Comparison of ENCODE assay signal across 26 cellular contexts in genomic region chr6:132758689-132759088, GRCh38. TPM values are rescaled to one million over a fixed set of nuclear protein-coding genes. Genes with fewer than 3 reads are reported as not detected.
A peak's percentile ranks its signal among the peaks of the same experiment; 100 is the strongest.
DNase-seq lines count a peak whose midpoint lies in the region; ATAC-seq, FAIRE-seq and TF ChIP-seq lines count a peak whose summit lies in the region.
"Had no signal": no experiment of that assay in that cellular context is flagged by ENCODE, and none has a peak within 500 bp of the region (broad histone marks: within the 10 kb centered on the region; RNA-seq: fewer than 3 reads in every experiment).

No MANE protein-coding gene starts in this region.

- WGBS in HepG2 (ENCODE audit: low lambda C conversion rate) = 46% methylated on average over 2 of the region's 2 CpGs
- WGBS in right lobe of liver (ENCODE audit: insufficient coverage, low coverage, low lambda C conversion rate, missing lambda C conversion rate) = 100% methylated on average over 2 of the region's 2 CpGs
- no CpG with 5 or more reads among the region's 2 CpGs for WGBS in trophoblast cell (ENCODE audit: extremely low coverage, insufficient coverage, insufficient read length)

- no peak for TF ChIP-seq RAD21 in HepG2 (CRISPR knock-in tag; IDR thresholded peaks at IDR 0.05)

- H2BK120ac ChIP-seq in trophoblast cell (ENCODE audit: insufficient read depth, low read length, poor library complexity) = no peak overlapping the region

- H3K79me1 ChIP-seq in trophoblast cell (ENCODE audit: low read length) = no peaks in the 10 kb centered on the region

- H3K4me1 ChIP-seq in HepG2 (ENCODE audit: insufficient read depth, low read length) (no peaks in the 10 kb centered on the region), right lobe of liver (peaks cover 0 to 6% (median 0%) of the 10 kb centered on the region in 4 donors), trophoblast cell (ENCODE audit: control insufficient read depth in 1 of 2, insufficient read depth in 2 of 2, low read length in 2 of 2) (no peaks in the 10 kb centered on the region)

- H3K27ac ChIP-seq in HepG2 (ENCODE audit: extremely low read length, insufficient read depth, low read length) (no peak overlapping the region), right lobe of liver (no peak overlapping the region), SU-DHL-6 (ENCODE audit: low read depth, low read length) (peak overlapping the region; percentile 76), trophoblast cell (ENCODE audit: low read depth, low read length) (no peak overlapping the region)
- H3K27ac ChIP-seq: 22Rv1, GM23248 had no signal

- in situ Hi-C loops in HepG2 (cut with HindIII; ENCODE audit: extremely low pct_ligation_motif_present, low pct_unique_long_range_greater_than_20kb) = no loop called here

- H2AK5ac ChIP-seq in trophoblast cell (ENCODE audit: low read length) = no peak overlapping the region

- no peaks in the 10 kb centered on the region for H3K79me2 ChIP-seq in HepG2 (ENCODE audit: insufficient read depth, low read length)
- H3K79me2 ChIP-seq in SU-DHL-6 (ENCODE audit: insufficient read depth, low read length) = peaks cover 11% of the 10 kb centered on the region; the same call in 1 of the 2 replicates
- no peaks in the 10 kb centered on the region for H3K79me2 ChIP-seq in trophoblast cell (ENCODE audit: control insufficient read depth, insufficient read depth, low read length, poor library complexity)

- TF ChIP-seq POLR2A in HepG2 (IDR thresholded peaks at IDR 0.05; ENCODE audit: insufficient read depth in 1 of 2, low read depth in 2 of 2, low read length in 2 of 2) (no peak), right lobe of liver (IDR thresholded peaks at IDR 0.05) (no peak)

- H3K4ac ChIP-seq in trophoblast cell (ENCODE audit: low read depth, low read length) = no peak overlapping the region

- no peak overlapping the region for H3K4me3 ChIP-seq in HepG2 (replicated peaks in 1 of 3; ENCODE audit: insufficient read depth in 1 of 3, low read depth in 2 of 3, low read length in 3 of 3)
- no peak overlapping the region for H3K4me3 ChIP-seq in right lobe of liver
- peak overlapping the region; percentile 39 for H3K4me3 ChIP-seq in SU-DHL-6 (ENCODE audit: insufficient read depth, low read length, poor library complexity, severe bottlenecking)
- H3K4me3 ChIP-seq in trophoblast cell (ENCODE audit: low read depth, low read length) = no peak overlapping the region
- H3K4me3 ChIP-seq: GM23248 had no signal

- H3K9ac ChIP-seq in HepG2 (ENCODE audit: insufficient read depth, low read depth, low read length) (no peak overlapping the region), SU-DHL-6 (ENCODE audit: low read length) (no peak overlapping the region; the same call in 1 of the 2 replicates), trophoblast cell (ENCODE audit: low read length) (peak overlapping the region; percentile 4)
- H3K9ac ChIP-seq: GM23248, SK-N-SH had no signal

- TF ChIP-seq EP300 in HepG2 (IDR thresholded peaks at IDR 0.05; ENCODE audit: low read depth in 2 of 2, low read length in 2 of 2) (no peak), HepG2 (CRISPR knock-in tag; IDR thresholded peaks at IDR 0.05; ENCODE audit: borderline replicate concordance) (no peak)

- no peak overlapping the region for H3K4me2 ChIP-seq in HepG2 (ENCODE audit: low read depth, low read length)
- H3K4me2 ChIP-seq in SU-DHL-6 (ENCODE audit: low read depth, low read length, poor library complexity, severe bottlenecking) = peak overlapping the region; percentile 76
- no peak overlapping the region for H3K4me2 ChIP-seq in trophoblast cell (ENCODE audit: low read length)
- H3K4me2 ChIP-seq: SK-N-SH had no signal

- no peaks in the 10 kb centered on the region for H3K9me2 ChIP-seq in SU-DHL-6 (replicated peaks; ENCODE audit: insufficient read depth, low read length)
- H3K9me2 ChIP-seq: SK-N-SH had no signal

- H3K23ac ChIP-seq in trophoblast cell (ENCODE audit: low read length) = no peak overlapping the region

- DNase-seq in HepG2 (ENCODE audit: low spot score) = no peak
- DNase-seq in right lobe of liver = no peak
- DNase-seq in trophoblast cell = peak; percentile 76 to 83
- DNase-seq in SKM-1 (lab: John Stamatoyannopoulos, UW; ENCODE audit: unreplicated experiment) = no peak
- DNase-seq in NK-92 (lab: John Stamatoyannopoulos, UW; ENCODE audit: unreplicated experiment) = no peak
- DNase-seq in OCI-M2 (lab: John Stamatoyannopoulos, UW; ENCODE audit: unreplicated experiment) = no peak
- DNase-seq: CD4-positive, alpha-beta T cell; DMS53; GDM1; GM23248; H7; KBM-7; NCI-H1048; NCI-H1417; NCI-H1694; NCI-H2029 treated with DMSO at 0.1 percent for 48 hours; NCI-H446 treated with DMSO at 0.1 percent for 48 hours; NCI-H526; NCI-H82; SIG-M5; SK-N-SH; T-cell had no signal

- no peak overlapping the region for H3K18ac ChIP-seq in trophoblast cell (ENCODE audit: low read length)

- H2BK5ac ChIP-seq in trophoblast cell (ENCODE audit: low read depth, low read length, poor library complexity) = no peak overlapping the region

- H2BK12ac ChIP-seq in trophoblast cell (ENCODE audit: low read length) = no peak overlapping the region

- H3K36me3 ChIP-seq in HepG2 (replicated peaks in 1 of 2; ENCODE audit: control insufficient read depth in 1 of 2, insufficient read depth in 2 of 2, low read length in 2 of 2) = no peaks in the 10 kb centered on the region
- H3K36me3 ChIP-seq in right lobe of liver = no peaks in the 10 kb centered on the region
- 0 out of 2 replicates have a peak, but pooled peaks cover 2% of the 10 kb centered on the region for H3K36me3 ChIP-seq in SU-DHL-6 (ENCODE audit: low read length)
- no peaks in the 10 kb centered on the region for H3K36me3 ChIP-seq in trophoblast cell (ENCODE audit: control insufficient read depth in 1 of 2, insufficient read depth in 2 of 2, low read length in 2 of 2)

- H3K27me3 ChIP-seq in HepG2 (ENCODE audit: control insufficient read depth in 1 of 2, insufficient read depth in 2 of 2, low read length in 2 of 2) (no peaks in the 10 kb centered on the region), right lobe of liver (no peaks in the 10 kb centered on the region), SU-DHL-6 (ENCODE audit: low read length) (no peaks in the 10 kb centered on the region), trophoblast cell (ENCODE audit: insufficient read depth, low read length) (no peaks in the 10 kb centered on the region)

- H3K14ac ChIP-seq in trophoblast cell (ENCODE audit: low read length) = no peak overlapping the region

- H4K20me1 ChIP-seq in HepG2 (ENCODE audit: insufficient read depth, low read length) (no peaks in the 10 kb centered on the region), SU-DHL-6 (ENCODE audit: low read depth, low read length) (no peaks in the 10 kb centered on the region)

- ATAC-seq in HepG2 (no peak), right lobe of liver (no peak)
- ATAC-seq: T-cell had no signal

- no TSS peak for BruUV-seq in HepG2 (replicated peaks; lab: Mats Ljungman, UMichigan)

- H3K9me3 ChIP-seq in HepG2 (ENCODE audit: low read length) (no peaks in the 10 kb centered on the region), right lobe of liver (no peaks in the 10 kb centered on the region), SU-DHL-6 (ENCODE audit: insufficient read depth, low read length) (no peaks in the 10 kb centered on the region), trophoblast cell (ENCODE audit: insufficient read depth, low read depth, low read length) (no peaks in the 10 kb centered on the region)
- H3K9me3 ChIP-seq: SK-N-SH had no signal

- H4K91ac ChIP-seq in trophoblast cell (ENCODE audit: low read depth, low read length) = no peak overlapping the region

- H2AFZ ChIP-seq in HepG2 (ENCODE audit: low read length) (peak overlapping the region; percentile 29), SU-DHL-6 (ENCODE audit: low read depth, low read length, severe bottlenecking) (peak overlapping the region; percentile 62), trophoblast cell (ENCODE audit: insufficient read depth, low read length, poor library complexity) (no peak overlapping the region)
- H2AFZ ChIP-seq: GM23248 had no signal

- CTCF ChIA-PET in HepG2 (lab: Yijun Ruan, JAX; ENCODE audit: low intra/inter-chr PET ratio, low total read pairs) = no interaction called here

- H4K8ac ChIP-seq in trophoblast cell (ENCODE audit: low read depth, low read length) = no peak overlapping the region

- POLR2A ChIA-PET in HepG2 (lab: Yijun Ruan, JAX) = no interaction called here

- TF ChIP-seq CTCF in HepG2 (CRISPR knock-in tag; IDR thresholded peaks at IDR 0.05) = no peak
- TF ChIP-seq CTCF in right lobe of liver (IDR thresholded peaks at IDR 0.05) = no peak
- TF ChIP-seq CTCF in SU-DHL-6 (IDR thresholded peaks at IDR 0.05; ENCODE audit: insufficient read depth, low read length, poor library complexity, severe bottlenecking) = no peak

- no peak overlapping the region for H4K12ac ChIP-seq in trophoblast cell (ENCODE audit: low read depth, low read length)

- intact Hi-C loops in HepG2 (cut with micrococcal nuclease; ENCODE audit: unreplicated experiment) = no loop called here
- intact Hi-C loops in right lobe of liver (cut with DNase I) = no loop called here

- FAIRE-seq in HepG2 (lab: Jason Lieb, UNC) = no peak
- FAIRE-seq: RCC 7860 had no signal

- peaks cover 40% of the 10 kb centered on the region for H3F3A ChIP-seq in SU-DHL-6 (ENCODE audit: insufficient read depth)

RNA-seq across cellular contexts. Expression of gene VNN2, which starts 1.0 kb away (rescaled TPM):
- 0.13 and 0.15 TPM in 2 replicates for total RNA-seq in HepG2 (2016; rRNA removed; fragmentation: Illumina TruSeq; extraction: Trizol)
- not detected in 2 replicates for total RNA-seq in HepG2 (2016; cell fraction: cytosol; rRNA removed; fragmentation: Illumina TruSeq; extraction: Trizol; ENCODE audit: low read depth)
- total RNA-seq in HepG2 (2016; cell fraction: insoluble cytoplasmic fraction; rRNA removed; fragmentation: Illumina TruSeq; extraction: Trizol) = 0.13 TPM in 1 of 2 replicates, not detected in the other
- total RNA-seq in HepG2 (2016; cell fraction: membrane; rRNA removed; fragmentation: Illumina TruSeq; extraction: Trizol) = 0.22 TPM in 1 of 2 replicates, not detected in the other
- not detected in 2 replicates for total RNA-seq in HepG2 (2016; cell fraction: nucleus; rRNA removed; fragmentation: Illumina TruSeq; extraction: Trizol)
- polyA plus RNA-seq in HepG2 (2011; rRNA removed) = 0.09 and 0.30 TPM in 2 replicates
- 0.03 and 0.28 TPM in 2 replicates for polyA plus RNA-seq in HepG2 (2011; cell fraction: cytosol; rRNA removed)
- polyA plus RNA-seq in HepG2 (2011; cell fraction: nucleus; rRNA removed) = not detected in 2 replicates
- 0.76 and 1.4 TPM in 2 replicates for polyA plus RNA-seq in HepG2 (2012)
- not detected in 2 replicates for polyA plus RNA-seq in HepG2 (2016; cell fraction: cytosol; fragmentation: Illumina TruSeq; extraction: Trizol; ENCODE audit: low read depth)
- not detected in 2 replicates for polyA plus RNA-seq in HepG2 (2016; cell fraction: insoluble cytoplasmic fraction; fragmentation: Illumina TruSeq; extraction: Trizol; ENCODE audit: low read depth)
- not detected in 2 replicates for polyA plus RNA-seq in HepG2 (2016; cell fraction: membrane; fragmentation: Illumina TruSeq; extraction: Trizol; ENCODE audit: low read depth)
- polyA plus RNA-seq in HepG2 (2016; cell fraction: nucleus; fragmentation: Illumina TruSeq; extraction: Trizol; ENCODE audit: insufficient read depth, low read depth) = not detected in 2 replicates
- not detected in 2 replicates for polyA minus RNA-seq in HepG2 (2011; rRNA and poly(A)+ RNA removed; ENCODE audit: low replicate concordance)
- not detected in 2 replicates for polyA minus RNA-seq in HepG2 (2011; cell fraction: cytosol; rRNA and poly(A)+ RNA removed)
- polyA minus RNA-seq in HepG2 (2011; cell fraction: nucleus; rRNA and poly(A)+ RNA removed) = not detected in 2 replicates
- 10 to 100 TPM in 1 of 6 experiments, 1 to 10 TPM in 4, under 1 TPM in 1; 0.75 to 18.9 (median 5.9) TPM for total RNA-seq in right lobe of liver
- polyA plus RNA-seq in trophoblast cell (2013) = 0.08 and 0.11 TPM in 2 replicates
- total RNA-seq: GM23248, H7 had no signal
- polyA plus RNA-seq: BJ, SK-N-SH had no signal

RNA-seq across cellular contexts. Expression of gene SLC18B1, which starts 39.7 kb away (rescaled TPM):
- total RNA-seq in HepG2 (2016; rRNA removed; fragmentation: Illumina TruSeq; extraction: Trizol) (9.1 and 13.8 TPM in 2 replicates), right lobe of liver (1 to 10 TPM; 2.9 to 6.1 (median 4.2) TPM)
- total RNA-seq in HepG2 (2016; cell fraction: cytosol; rRNA removed; fragmentation: Illumina TruSeq; extraction: Trizol; ENCODE audit: low read depth) = 2.6 and 3.7 TPM in 2 replicates
- 9.3 and 14.3 TPM in 2 replicates for total RNA-seq in HepG2 (2016; cell fraction: insoluble cytoplasmic fraction; rRNA removed; fragmentation: Illumina TruSeq; extraction: Trizol)
- 7.4 and 8.2 TPM in 2 replicates for total RNA-seq in HepG2 (2016; cell fraction: membrane; rRNA removed; fragmentation: Illumina TruSeq; extraction: Trizol)
- total RNA-seq in HepG2 (2016; cell fraction: nucleus; rRNA removed; fragmentation: Illumina TruSeq; extraction: Trizol) = 12.6 and 14.0 TPM in 2 replicates
- polyA plus RNA-seq in HepG2 (2011; rRNA removed) = 9.8 and 11.4 TPM in 2 replicates
- 5.6 and 9.6 TPM in 2 replicates for polyA plus RNA-seq in HepG2 (2011; cell fraction: cytosol; rRNA removed)
- polyA plus RNA-seq in HepG2 (2011; cell fraction: nucleus; rRNA removed) = 8.1 and 11.8 TPM in 2 replicates
- 10.7 and 13.7 TPM in 2 replicates for polyA plus RNA-seq in HepG2 (2012)
- 3.2 TPM in 2 replicates for polyA plus RNA-seq in HepG2 (2016; cell fraction: cytosol; fragmentation: Illumina TruSeq; extraction: Trizol; ENCODE audit: low read depth)
- 7.9 and 10.1 TPM in 2 replicates for polyA plus RNA-seq in HepG2 (2016; cell fraction: insoluble cytoplasmic fraction; fragmentation: Illumina TruSeq; extraction: Trizol; ENCODE audit: low read depth)
- polyA plus RNA-seq in HepG2 (2016; cell fraction: membrane; fragmentation: Illumina TruSeq; extraction: Trizol; ENCODE audit: low read depth) = 6.7 and 6.9 TPM in 2 replicates
- polyA plus RNA-seq in HepG2 (2016; cell fraction: nucleus; fragmentation: Illumina TruSeq; extraction: Trizol; ENCODE audit: insufficient read depth, low read depth) = 22.4 and 23.0 TPM in 2 replicates
- 10.6 and 11.6 TPM in 2 replicates for polyA minus RNA-seq in HepG2 (2011; rRNA and poly(A)+ RNA removed; ENCODE audit: low replicate concordance)
- 6.4 and 7.6 TPM in 2 replicates for polyA minus RNA-seq in HepG2 (2011; cell fraction: cytosol; rRNA and poly(A)+ RNA removed)
- polyA minus RNA-seq in HepG2 (2011; cell fraction: nucleus; rRNA and poly(A)+ RNA removed) = 8.4 and 10.2 TPM in 2 replicates
- polyA plus RNA-seq in trophoblast cell (2013) = 10.2 and 10.4 TPM in 2 replicates

RNA-seq across cellular contexts. Expression of gene VNN1, which starts 44.8 kb away (rescaled TPM):
- total RNA-seq in HepG2 (2016; rRNA removed; fragmentation: Illumina TruSeq; extraction: Trizol) (0.41 and 0.62 TPM in 2 replicates), right lobe of liver (100 to 1,000 TPM in 2 of 6 experiments, 10 to 100 TPM in 4; 21.6 to 364 (median 96.0) TPM)
- total RNA-seq in HepG2 (2016; cell fraction: cytosol; rRNA removed; fragmentation: Illumina TruSeq; extraction: Trizol; ENCODE audit: low read depth) = not detected in 2 replicates
- total RNA-seq in HepG2 (2016; cell fraction: insoluble cytoplasmic fraction; rRNA removed; fragmentation: Illumina TruSeq; extraction: Trizol) = 0.45 and 0.61 TPM in 2 replicates
- total RNA-seq in HepG2 (2016; cell fraction: membrane; rRNA removed; fragmentation: Illumina TruSeq; extraction: Trizol) = 0.17 and 0.25 TPM in 2 replicates
- 0.65 and 0.75 TPM in 2 replicates for total RNA-seq in HepG2 (2016; cell fraction: nucleus; rRNA removed; fragmentation: Illumina TruSeq; extraction: Trizol)
- polyA plus RNA-seq in HepG2 (2011; rRNA removed) = 4.0 and 11.7 TPM in 2 replicates
- 1.6 and 9.6 TPM in 2 replicates for polyA plus RNA-seq in HepG2 (2011; cell fraction: cytosol; rRNA removed)
- 0.82 and 2.6 TPM in 2 replicates for polyA plus RNA-seq in HepG2 (2011; cell fraction: nucleus; rRNA removed)
- 17.1 and 20.8 TPM in 2 replicates for polyA plus RNA-seq in HepG2 (2012)
- 0.05 TPM in 1 of 2 replicates, not detected in the other for polyA plus RNA-seq in HepG2 (2016; cell fraction: cytosol; fragmentation: Illumina TruSeq; extraction: Trizol; ENCODE audit: low read depth)
- 0.44 and 0.53 TPM in 2 replicates for polyA plus RNA-seq in HepG2 (2016; cell fraction: insoluble cytoplasmic fraction; fragmentation: Illumina TruSeq; extraction: Trizol; ENCODE audit: low read depth)
- polyA plus RNA-seq in HepG2 (2016; cell fraction: membrane; fragmentation: Illumina TruSeq; extraction: Trizol; ENCODE audit: low read depth) = 0.08 and 0.13 TPM in 2 replicates
- 1.2 and 1.5 TPM in 2 replicates for polyA plus RNA-seq in HepG2 (2016; cell fraction: nucleus; fragmentation: Illumina TruSeq; extraction: Trizol; ENCODE audit: insufficient read depth, low read depth)
- polyA minus RNA-seq in HepG2 (2011; rRNA and poly(A)+ RNA removed; ENCODE audit: low replicate concordance) = 2.3 TPM in 1 of 2 replicates, not detected in the other
- 1.6 and 6.7 TPM in 2 replicates for polyA minus RNA-seq in HepG2 (2011; cell fraction: cytosol; rRNA and poly(A)+ RNA removed)
- 1.2 and 6.0 TPM in 2 replicates for polyA minus RNA-seq in HepG2 (2011; cell fraction: nucleus; rRNA and poly(A)+ RNA removed)
- 0.34 and 0.40 TPM in 2 replicates for polyA plus RNA-seq in trophoblast cell (2013)
- total RNA-seq: CD4-positive, alpha-beta T cell; H7; T-cell had no signal
- polyA plus RNA-seq: BJ, SK-N-SH had no signal

RNA-seq across cellular contexts. Expression of gene RPS12, which starts 55.7 kb away (rescaled TPM):
- total RNA-seq in HepG2 (2016; rRNA removed; fragmentation: Illumina TruSeq; extraction: Trizol) = 3,224 and 3,551 TPM in 2 replicates
- total RNA-seq in HepG2 (2016; cell fraction: cytosol; rRNA removed; fragmentation: Illumina TruSeq; extraction: Trizol; ENCODE audit: low read depth) = 10,695 and 12,100 TPM in 2 replicates
- 3,292 and 3,559 TPM in 2 replicates for total RNA-seq in HepG2 (2016; cell fraction: insoluble cytoplasmic fraction; rRNA removed; fragmentation: Illumina TruSeq; extraction: Trizol)
- 12,582 and 12,681 TPM in 2 replicates for total RNA-seq in HepG2 (2016; cell fraction: membrane; rRNA removed; fragmentation: Illumina TruSeq; extraction: Trizol)
- total RNA-seq in HepG2 (2016; cell fraction: nucleus; rRNA removed; fragmentation: Illumina TruSeq; extraction: Trizol) = 1,009 and 1,091 TPM in 2 replicates
- polyA plus RNA-seq in HepG2 (2011; rRNA removed) = 6,343 and 7,346 TPM in 2 replicates
- polyA plus RNA-seq in HepG2 (2011; cell fraction: cytosol; rRNA removed) = 10,754 and 13,161 TPM in 2 replicates
- polyA plus RNA-seq in HepG2 (2011; cell fraction: nucleus; rRNA removed) = 1,380 and 1,587 TPM in 2 replicates
- 4,280 and 4,651 TPM in 2 replicates for polyA plus RNA-seq in HepG2 (2012)
- polyA plus RNA-seq in HepG2 (2016; cell fraction: cytosol; fragmentation: Illumina TruSeq; extraction: Trizol; ENCODE audit: low read depth) = 13,237 and 13,731 TPM in 2 replicates
- 3,395 and 3,576 TPM in 2 replicates for polyA plus RNA-seq in HepG2 (2016; cell fraction: insoluble cytoplasmic fraction; fragmentation: Illumina TruSeq; extraction: Trizol; ENCODE audit: low read depth)
- polyA plus RNA-seq in HepG2 (2016; cell fraction: membrane; fragmentation: Illumina TruSeq; extraction: Trizol; ENCODE audit: low read depth) = 11,484 and 12,144 TPM in 2 replicates
- polyA plus RNA-seq in HepG2 (2016; cell fraction: nucleus; fragmentation: Illumina TruSeq; extraction: Trizol; ENCODE audit: insufficient read depth, low read depth) = 1,833 and 2,013 TPM in 2 replicates
- 2,109 and 3,494 TPM in 2 replicates for polyA minus RNA-seq in HepG2 (2011; rRNA and poly(A)+ RNA removed; ENCODE audit: low replicate concordance)
- polyA minus RNA-seq in HepG2 (2011; cell fraction: cytosol; rRNA and poly(A)+ RNA removed) = 1,100 and 1,176 TPM in 2 replicates
- 507 and 550 TPM in 2 replicates for polyA minus RNA-seq in HepG2 (2011; cell fraction: nucleus; rRNA and poly(A)+ RNA removed)
- total RNA-seq in right lobe of liver = 100 to 1,000 TPM; 345 to 448 (median 375) TPM
- 1,953 and 2,069 TPM in 2 replicates for polyA plus RNA-seq in trophoblast cell (2013)

Comparison
In these comparisons a context has a peak if more than half of its experiments do, and no peak if none do; other contexts are left out.
1. RNA of gene VNN1, which starts 44.8 kb away (total RNA-seq): 21.6 to 364 TPM in right lobe of liver; 0.17 to 0.75 TPM in HepG2; every median in the first group is over 10 times any median in the second.
2. DNase-seq: peak in trophoblast cell (2 of 2); none in HepG2 (single experiment), right lobe of liver (0 of 3), SKM-1 (single experiment), NK-92 (single experiment) and OCI-M2 (single experiment).